3 cellular contexts compared by ENCODE assay signal in genomic region chr7:90180649-90181048, GRCh38.
TF ChIP-seq lines count a peak whose summit lies in the region.

No MANE protein-coding gene starts in this region.

TF ChIP-seq in SK-N-SH, 30 proteins besides CTCF, POLR2A, EP300 and RAD21:
- no peak for TF ChIP-seq TEAD4 (IDR thresholded peaks at IDR 0.05; ENCODE audit: borderline replicate concordance, insufficient read depth)
- TF ChIP-seq FOXJ3 (CRISPR knock-in tag; IDR thresholded peaks at IDR 0.05): no peak
- TF ChIP-seq USF2 (IDR thresholded peaks at IDR 0.05; ENCODE audit: borderline replicate concordance, low read depth, low read length): no peak
- TF ChIP-seq ELF1 (IDR thresholded peaks at IDR 0.05): no peak
- TF ChIP-seq RCOR1 (IDR thresholded peaks at IDR 0.05; ENCODE audit: low read length): no peak
- TF ChIP-seq CHD2 (IDR thresholded peaks at IDR 0.05; ENCODE audit: low read length, partially characterized antibody): no peak
- TF ChIP-seq TAF1 (IDR thresholded peaks at IDR 0.05; ENCODE audit: borderline replicate concordance, low read depth, low read length): no peak
- TF ChIP-seq, protein P1, sequence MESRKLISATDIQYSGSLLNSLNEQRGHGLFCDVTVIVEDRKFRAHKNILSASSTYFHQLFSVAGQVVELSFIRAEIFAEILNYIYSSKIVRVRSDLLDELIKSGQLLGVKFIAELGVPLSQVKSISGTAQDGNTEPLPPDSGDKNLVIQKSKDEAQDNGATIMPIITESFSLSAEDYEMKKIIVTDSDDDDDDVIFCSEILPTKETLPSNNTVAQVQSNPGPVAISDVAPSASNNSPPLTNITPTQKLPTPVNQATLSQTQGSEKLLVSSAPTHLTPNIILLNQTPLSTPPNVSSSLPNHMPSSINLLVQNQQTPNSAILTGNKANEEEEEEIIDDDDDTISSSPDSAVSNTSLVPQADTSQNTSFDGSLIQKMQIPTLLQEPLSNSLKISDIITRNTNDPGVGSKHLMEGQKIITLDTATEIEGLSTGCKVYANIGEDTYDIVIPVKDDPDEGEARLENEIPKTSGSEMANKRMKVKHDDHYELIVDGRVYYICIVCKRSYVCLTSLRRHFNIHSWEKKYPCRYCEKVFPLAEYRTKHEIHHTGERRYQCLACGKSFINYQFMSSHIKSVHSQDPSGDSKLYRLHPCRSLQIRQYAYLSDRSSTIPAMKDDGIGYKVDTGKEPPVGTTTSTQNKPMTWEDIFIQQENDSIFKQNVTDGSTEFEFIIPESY (IDR thresholded peaks at IDR 0.05; ENCODE audit: borderline replicate concordance, low read depth): no peak
- TF ChIP-seq SMC3 (IDR thresholded peaks at IDR 0.05; ENCODE audit: low read depth, low read length): no peak

TF ChIP-seq in SK-N-SH treated with all-trans-retinoic acid at 6 μM for 48 hours, 23 proteins besides CTCF, POLR2A, EP300 and RAD21:
- TF ChIP-seq OSR1 (CRISPR knock-in tag; IDR thresholded peaks at IDR 0.05) (no peak), ZFP3 (CRISPR knock-in tag; IDR thresholded peaks at IDR 0.05) (no peak), ZNF8 (CRISPR knock-in tag; IDR thresholded peaks at IDR 0.05) (no peak), TCF4 (CRISPR knock-in tag; IDR thresholded peaks at IDR 0.05; ENCODE audit: borderline replicate concordance) (no peak), ARNTL (CRISPR knock-in tag; IDR thresholded peaks at IDR 0.05; ENCODE audit: borderline replicate concordance, low read depth) (no peak), TSHZ2 (CRISPR knock-in tag; IDR thresholded peaks at IDR 0.05) (no peak), RARB (CRISPR knock-in tag; IDR thresholded peaks at IDR 0.05) (no peak), ZNF565 (CRISPR knock-in tag; conservative IDR thresholded peaks at IDR 0.05; ENCODE audit: low read depth) (no peak), ZNF70 (CRISPR knock-in tag; IDR thresholded peaks at IDR 0.05) (no peak), PPARA (CRISPR knock-in tag; IDR thresholded peaks at IDR 0.05; ENCODE audit: borderline replicate concordance) (no peak), ZC3H10 (CRISPR knock-in tag; IDR thresholded peaks at IDR 0.05) (no peak), GLIS3 (CRISPR knock-in tag; IDR thresholded peaks at IDR 0.05) (no peak)
- TF ChIP-seq, protein P2, sequence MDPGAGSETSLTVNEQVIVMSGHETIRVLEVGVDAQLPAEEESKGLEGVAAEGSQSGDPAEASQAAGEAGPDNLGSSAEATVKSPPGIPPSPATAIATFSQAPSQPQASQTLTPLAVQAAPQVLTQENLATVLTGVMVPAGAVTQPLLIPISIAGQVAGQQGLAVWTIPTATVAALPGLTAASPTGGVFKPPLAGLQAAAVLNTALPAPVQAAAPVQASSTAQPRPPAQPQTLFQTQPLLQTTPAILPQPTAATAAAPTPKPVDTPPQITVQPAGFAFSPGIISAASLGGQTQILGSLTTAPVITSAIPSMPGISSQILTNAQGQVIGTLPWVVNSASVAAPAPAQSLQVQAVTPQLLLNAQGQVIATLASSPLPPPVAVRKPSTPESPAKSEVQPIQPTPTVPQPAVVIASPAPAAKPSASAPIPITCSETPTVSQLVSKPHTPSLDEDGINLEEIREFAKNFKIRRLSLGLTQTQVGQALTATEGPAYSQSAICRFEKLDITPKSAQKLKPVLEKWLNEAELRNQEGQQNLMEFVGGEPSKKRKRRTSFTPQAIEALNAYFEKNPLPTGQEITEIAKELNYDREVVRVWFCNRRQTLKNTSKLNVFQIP (CRISPR knock-in tag; IDR thresholded peaks at IDR 0.05; ENCODE audit: borderline replicate concordance, low read depth): no peak
TF ChIP-seq in SK-N-SH treated with all-trans-retinoic acid at 6 μM for 48 hours: peak in this region for 0.

TF ChIP-seq in HepG2, 621 proteins besides CTCF, POLR2A, EP300 and RAD21:
- TF ChIP-seq BCL6 (CRISPR knock-in tag; IDR thresholded peaks at IDR 0.05) (peak; percentile 0; the same call in 1 of the 2 replicates), KLF16 (CRISPR knock-in tag; IDR thresholded peaks at IDR 0.05) (0 out of 4 replicates have a peak, but pooled peaks of 1 of the 2 experiments have one; percentile 8), ZNF10 (CRISPR knock-in tag; IDR thresholded peaks at IDR 0.05; ENCODE audit: borderline replicate concordance, low read depth) (no peak), NFE2 (CRISPR knock-in tag; IDR thresholded peaks at IDR 0.05) (no peak), ZMYM4 (CRISPR knock-in tag; IDR thresholded peaks at IDR 0.05) (no peak), GATAD2A (CRISPR knock-in tag; IDR thresholded peaks at IDR 0.05) (0 out of 2 replicates have a peak, but pooled peaks have one; percentile 10), SIX4 (CRISPR knock-in tag; IDR thresholded peaks at IDR 0.05) (no peak), ZNF326 (CRISPR knock-in tag; IDR thresholded peaks at IDR 0.05; ENCODE audit: borderline replicate concordance) (no peak), ZNF496 (CRISPR knock-in tag; IDR thresholded peaks at IDR 0.05; ENCODE audit: insufficient replicate concordance) (no peak), PAF1 (CRISPR knock-in tag; IDR thresholded peaks at IDR 0.05) (no peak), ARID5B (CRISPR knock-in tag; IDR thresholded peaks at IDR 0.05) (peak; percentile 19; the same call in 1 of the 2 replicates), FOSL1 (CRISPR knock-in tag; IDR thresholded peaks at IDR 0.05; ENCODE audit: borderline replicate concordance) (no peak), POLR2AphosphoS2 (IDR thresholded peaks at IDR 0.05; ENCODE audit: low read depth, low read length) (no peak), CBX5 (CRISPR knock-in tag; IDR thresholded peaks at IDR 0.05; ENCODE audit: borderline replicate concordance) (no peak), RARA (CRISPR knock-in tag; IDR thresholded peaks at IDR 0.05) (no peak), ZNF121 (CRISPR knock-in tag; IDR thresholded peaks at IDR 0.05) (no peak), ZNF709 (CRISPR knock-in tag; IDR thresholded peaks at IDR 0.05) (no peak), POLR2AphosphoS5 (IDR thresholded peaks at IDR 0.05; ENCODE audit: low read depth, low read length) (no peak), ARNTL (CRISPR knock-in tag; IDR thresholded peaks at IDR 0.05) (no peak), ELF3 (CRISPR knock-in tag; IDR thresholded peaks at IDR 0.05) (0 out of 2 replicates have a peak, but pooled peaks have one; percentile 48), CEBPB (IDR thresholded peaks at IDR 0.05; ENCODE audit: borderline replicate concordance, low read depth, low read length) (peak; percentile 53; the same call in 1 of the 2 replicates)
- TF ChIP-seq, protein P3, sequence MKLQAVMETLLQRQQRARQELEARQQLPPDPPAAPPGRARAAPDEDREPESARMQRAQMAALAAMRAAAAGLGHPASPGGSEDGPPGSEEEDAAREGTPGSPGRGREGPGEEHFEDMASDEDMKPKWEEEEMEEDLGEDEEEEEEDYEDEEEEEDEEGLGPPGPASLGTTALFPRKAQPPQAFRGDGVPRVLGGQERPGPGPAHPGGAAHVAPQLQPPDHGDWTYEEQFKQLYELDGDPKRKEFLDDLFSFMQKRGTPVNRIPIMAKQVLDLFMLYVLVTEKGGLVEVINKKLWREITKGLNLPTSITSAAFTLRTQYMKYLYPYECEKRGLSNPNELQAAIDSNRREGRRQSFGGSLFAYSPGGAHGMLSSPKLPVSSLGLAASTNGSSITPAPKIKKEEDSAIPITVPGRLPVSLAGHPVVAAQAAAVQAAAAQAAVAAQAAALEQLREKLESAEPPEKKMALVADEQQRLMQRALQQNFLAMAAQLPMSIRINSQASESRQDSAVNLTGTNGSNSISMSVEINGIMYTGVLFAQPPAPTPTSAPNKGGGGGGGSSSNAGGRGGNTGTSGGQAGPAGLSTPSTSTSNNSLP (IDR thresholded peaks at IDR 0.05; ENCODE audit: low read depth, low read length): peak; percentile 25; the same call in 1 of the 2 replicates
TF ChIP-seq in HepG2: peak in this region for 7.
